Comparison of ENCODE assay signal across 1 cellular context in genomic region chr6:4155848-4156466, GRCh38.
A peak's percentile ranks its signal among the peaks of the same experiment; 100 is the strongest.
TF ChIP-seq lines count a peak whose summit lies in the region.

No MANE protein-coding gene starts in this region.

TF ChIP-seq in HepG2, 621 proteins besides CTCF, POLR2A, EP300 and RAD21 (continued from another document and continues in another):
- TF ChIP-seq NFKBIZ (CRISPR knock-in tag; IDR thresholded peaks at IDR 0.05) (0 out of 2 replicates have a peak, but pooled peaks have one; percentile 42), GMEB2 (CRISPR knock-in tag; IDR thresholded peaks at IDR 0.05; ENCODE audit: low read depth) (no peak), ADNP (CRISPR knock-in tag; IDR thresholded peaks at IDR 0.05) (no peak), KDM5A (IDR thresholded peaks at IDR 0.05; ENCODE audit: borderline replicate concordance, low read length) (no peak), TFAP4 (IDR thresholded peaks at IDR 0.05; ENCODE audit: borderline replicate concordance, low read depth) (0 out of 2 replicates have a peak, but pooled peaks have one; percentile 42), ZNF644 (CRISPR knock-in tag; IDR thresholded peaks at IDR 0.05; ENCODE audit: low read depth) (0 out of 2 replicates have a peak, but pooled peaks have one; percentile 56), TMF1 (CRISPR knock-in tag; IDR thresholded peaks at IDR 0.05; ENCODE audit: low read depth) (no peak), WIZ (CRISPR knock-in tag; IDR thresholded peaks at IDR 0.05) (no peak), KLF16 (CRISPR knock-in tag; IDR thresholded peaks at IDR 0.05) (0 out of 4 replicates have a peak, but pooled peaks of 1 of the 2 experiments have one; percentile 27), MIXL1 (CRISPR knock-in tag; IDR thresholded peaks at IDR 0.05) (peak; percentile 42; the same call in 1 of the 2 replicates), MAFG (CRISPR knock-in tag; IDR thresholded peaks at IDR 0.05) (no peak), ATM (IDR thresholded peaks at IDR 0.05; ENCODE audit: borderline replicate concordance) (no peak), GATAD2A (CRISPR knock-in tag; IDR thresholded peaks at IDR 0.05) (0 out of 2 replicates have a peak, but pooled peaks have one; percentile 14), ZFX (CRISPR knock-in tag; IDR thresholded peaks at IDR 0.05; ENCODE audit: low read depth) (0 out of 2 replicates have a peak, but pooled peaks have one; percentile 13), KDM3A (CRISPR knock-in tag; IDR thresholded peaks at IDR 0.05; ENCODE audit: low read depth) (peak; percentile 67; the same call in 1 of the 2 replicates), SOX5 (CRISPR knock-in tag; IDR thresholded peaks at IDR 0.05; ENCODE audit: borderline replicate concordance) (peak; percentile 43; the same call in 1 of the 2 replicates), SMC3 (IDR thresholded peaks at IDR 0.05; ENCODE audit: low read length) (peak; percentile 95), ZNF629 (CRISPR knock-in tag; conservative IDR thresholded peaks at IDR 0.05) (no peak), SSRP1 (CRISPR knock-in tag; IDR thresholded peaks at IDR 0.05) (0 out of 2 replicates have a peak, but pooled peaks have one; percentile 43), NCOA1 (CRISPR knock-in tag; IDR thresholded peaks at IDR 0.05) (no peak), REL (CRISPR knock-in tag; conservative IDR thresholded peaks at IDR 0.05) (no peak), KLF11 (CRISPR knock-in tag; IDR thresholded peaks at IDR 0.05) (0 out of 2 replicates have a peak, but pooled peaks have one; percentile 61), YY1 (IDR thresholded peaks at IDR 0.05; ENCODE audit: insufficient read depth, insufficient replicate concordance, low read depth, low read length) (peak; percentile 25), SALL1 (CRISPR knock-in tag; IDR thresholded peaks at IDR 0.05) (peak; percentile 26; the same call in 1 of the 2 replicates), TEAD3 (CRISPR knock-in tag; optimal IDR thresholded peaks at IDR 0.05; ENCODE audit: borderline replicate concordance) (peak; percentile 84), CREB1 (IDR thresholded peaks at IDR 0.05) (peak; percentile 57; the same call in 1 of the 2 replicates), CREB1 (CRISPR knock-in tag; IDR thresholded peaks at IDR 0.05) (no peak), HMGXB4 (CRISPR knock-in tag; IDR thresholded peaks at IDR 0.05; ENCODE audit: borderline replicate concordance in 1 of 2, low read depth in 1 of 2) (peak in 1 of 2 experiments; percentile 62; a peak in 1 of 4 replicates), ARID3A (IDR thresholded peaks at IDR 0.05; ENCODE audit: low read depth, low read length) (0 out of 2 replicates have a peak, but pooled peaks have one; percentile 18), JARID2 (CRISPR knock-in tag; IDR thresholded peaks at IDR 0.05; ENCODE audit: insufficient replicate concordance) (no peak), BCL3 (CRISPR knock-in tag; IDR thresholded peaks at IDR 0.05) (0 out of 2 replicates have a peak, but pooled peaks have one; percentile 35), BHLHE40 (IDR thresholded peaks at IDR 0.05; ENCODE audit: low read length) (peak; percentile 29; the same call in 1 of the 2 replicates), TFDP1 (CRISPR knock-in tag; IDR thresholded peaks at IDR 0.05; ENCODE audit: borderline replicate concordance) (no peak), NKX3-1 (CRISPR knock-in tag; IDR thresholded peaks at IDR 0.05) (no peak), SMAD3 (CRISPR knock-in tag; IDR thresholded peaks at IDR 0.05) (peak; percentile 69; the same call in 1 of the 2 replicates), ZBTB25 (CRISPR knock-in tag; IDR thresholded peaks at IDR 0.05) (peak; percentile 52; the same call in 1 of the 2 replicates), XRCC5 (optimal IDR thresholded peaks at IDR 0.05; ENCODE audit: low read length) (peak; percentile 73), PAF1 (CRISPR knock-in tag; IDR thresholded peaks at IDR 0.05) (no peak), ARID4A (CRISPR knock-in tag; IDR thresholded peaks at IDR 0.05; ENCODE audit: borderline replicate concordance) (peak; percentile 1; the same call in 1 of the 2 replicates), PPARG (CRISPR knock-in tag; conservative IDR thresholded peaks at IDR 0.05) (peak; percentile 58; the same call in 1 of the 2 replicates), THAP11 (CRISPR knock-in tag; IDR thresholded peaks at IDR 0.05) (peak; percentile 23; the same call in 1 of the 2 replicates), THRA (CRISPR knock-in tag; IDR thresholded peaks at IDR 0.05; ENCODE audit: borderline replicate concordance) (peak; percentile 50; the same call in 1 of the 2 replicates)
